Comparison of ENCODE assay signal across 11 cellular contexts in the genomic region with DNA sequence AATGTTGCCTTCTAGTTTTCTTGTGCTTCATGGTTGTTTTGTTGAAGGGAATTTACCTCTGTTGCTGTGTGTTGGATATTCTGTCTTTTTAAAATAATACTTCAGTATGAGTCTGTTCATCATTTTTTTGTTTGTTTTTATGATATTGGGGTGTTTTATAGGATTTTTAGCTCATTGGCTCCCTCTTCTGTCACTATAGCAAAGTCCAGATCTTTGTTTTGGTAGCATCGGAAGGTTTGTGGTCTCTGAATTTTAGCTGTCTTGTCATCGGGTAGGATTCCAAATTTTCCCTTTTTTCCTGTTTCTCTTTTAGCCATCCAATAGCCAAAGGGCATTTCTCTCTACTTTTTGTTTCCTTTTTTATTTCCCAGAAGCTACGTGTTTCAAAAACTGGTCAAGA.
DNase-seq lines count a peak whose midpoint lies in the region; ATAC-seq and TF ChIP-seq lines count a peak whose summit lies in the region.
"Had no signal": no experiment of that assay in that cellular context is flagged by ENCODE, and none has a peak within 500 bp of the region (broad histone marks: within the 10 kb centered on the region; RNA-seq: fewer than 3 reads in every experiment).

No MANE protein-coding gene starts in this region.

- no peaks in the 10 kb centered on the region for H4K20me1 ChIP-seq in smooth muscle cell (ENCODE audit: low read depth)

- peak overlapping the region; percentile 6 for H3K27ac Mint-ChIP-seq in activated naive CD4-positive, alpha-beta T cell treated with anti-CD3 and anti-CD28 coated beads, Interleukin-2, amount 50 U/mL, for 24 hours
- no peak overlapping the region for H3K27ac Mint-ChIP-seq in activated naive CD4-positive, alpha-beta T cell treated with anti-CD3 and anti-CD28 coated beads, Interleukin-2, amount 50 U/mL, for 72 hours
- H3K27ac Mint-ChIP-seq in activated T-helper 17 cell treated with anti-CD3 and anti-CD28 coated beads, Interleukin-2, amount 50 U/mL, for 72 hours, result no peak overlapping the region
- H3K27ac Mint-ChIP-seq: activated naive CD8-positive, alpha-beta T cell treated with anti-CD3 and anti-CD28 coated beads, Interleukin-2, amount 10 ng/mL, durations not matched to agents 7 days and 5 days; CD4-positive, alpha-beta memory T cell; IgD-negative memory B cell had no signal

- 67% methylated on average over 3 of the region's 3 CpGs for WGBS in smooth muscle cell (ENCODE audit: low lambda C conversion rate)

- H3K4me3 ChIP-seq in choroid plexus epithelial cell (ENCODE audit: low read depth, low read length) (no peak overlapping the region), smooth muscle cell (no peak overlapping the region)

- no peak overlapping the region for H3K9ac ChIP-seq in smooth muscle cell (ENCODE audit: low read depth)

- no peak overlapping the region for H2AFZ ChIP-seq in smooth muscle cell (ENCODE audit: low read depth)

- H3K36me3 Mint-ChIP-seq in activated naive CD4-positive, alpha-beta T cell treated with anti-CD3 and anti-CD28 coated beads, Interleukin-2, amount 50 U/mL, for 24 hours, result peaks cover 61% of the 10 kb centered on the region
- peaks cover 47 to 56% of the 10 kb centered on the region in 2 donors for H3K36me3 Mint-ChIP-seq in activated naive CD4-positive, alpha-beta T cell treated with anti-CD3 and anti-CD28 coated beads, Interleukin-2, amount 50 U/mL, for 72 hours
- H3K36me3 Mint-ChIP-seq in activated T-helper 17 cell treated with anti-CD3 and anti-CD28 coated beads, Interleukin-2, amount 50 U/mL, for 72 hours (ENCODE audit: low read depth), result peaks cover 63% of the 10 kb centered on the region

- no peak for DNase-seq in activated naive CD4-positive, alpha-beta T cell treated with anti-CD3 and anti-CD28 coated beads, Interleukin-2, amount 50 U/mL, for 72 hours (ENCODE audit: low spot score in 2 of 2)
- DNase-seq in NCI-H69 (lab: John Stamatoyannopoulos, UW), result peak; percentile 25
- DNase-seq in choroid plexus epithelial cell (ENCODE audit: low read depth), result peak; percentile 56
- no peak for DNase-seq in smooth muscle cell (lab: John Stamatoyannopoulos, UW; ENCODE audit: unreplicated experiment)
- DNase-seq: activated naive CD8-positive, alpha-beta T cell treated with anti-CD3 and anti-CD28 coated beads, Interleukin-2, amount 10 ng/mL, durations not matched to agents 7 days and 5 days; CD4-positive, alpha-beta memory T cell had no signal

- H3K4me1 ChIP-seq in smooth muscle cell (ENCODE audit: low read depth), result no peaks in the 10 kb centered on the region

- H3K4me1 Mint-ChIP-seq in activated naive CD4-positive, alpha-beta T cell treated with anti-CD3 and anti-CD28 coated beads, Interleukin-2, amount 50 U/mL, for 24 hours, result peaks cover 16% of the 10 kb centered on the region
- peaks cover 4% of the 10 kb centered on the region for H3K4me1 Mint-ChIP-seq in activated T-helper 17 cell treated with anti-CD3 and anti-CD28 coated beads, Interleukin-2, amount 50 U/mL, for 72 hours
- H3K4me1 Mint-ChIP-seq: activated naive CD8-positive, alpha-beta T cell treated with anti-CD3 and anti-CD28 coated beads, Interleukin-2, amount 10 ng/mL, durations not matched to agents 7 days and 5 days had no signal

- peaks cover 20% of the 10 kb centered on the region for H3K9me3 Mint-ChIP-seq in activated naive CD4-positive, alpha-beta T cell treated with anti-CD3 and anti-CD28 coated beads, Interleukin-2, amount 50 U/mL, for 24 hours
- peaks cover 26 to 33% of the 10 kb centered on the region in 2 donors for H3K9me3 Mint-ChIP-seq in activated naive CD4-positive, alpha-beta T cell treated with anti-CD3 and anti-CD28 coated beads, Interleukin-2, amount 50 U/mL, for 72 hours
- peaks cover 21% of the 10 kb centered on the region for H3K9me3 Mint-ChIP-seq in activated T-helper 17 cell treated with anti-CD3 and anti-CD28 coated beads, Interleukin-2, amount 50 U/mL, for 72 hours

- peaks cover 5% of the 10 kb centered on the region for H3K79me2 ChIP-seq in smooth muscle cell (ENCODE audit: low read depth)

- H3K36me3 ChIP-seq in smooth muscle cell (ENCODE audit: low read depth), result peaks cover 4% of the 10 kb centered on the region

- TF ChIP-seq CTCF in choroid plexus epithelial cell (conservative IDR thresholded peaks at IDR 0.05; ENCODE audit: low read depth, low read length) (peak; percentile 67), smooth muscle cell (IDR thresholded peaks at IDR 0.05; ENCODE audit: borderline replicate concordance, insufficient read depth, poor library complexity, severe bottlenecking) (peak; percentile 52)

- H3K9me3 ChIP-seq in smooth muscle cell (replicated peaks; ENCODE audit: low read depth), result no peaks in the 10 kb centered on the region

- H3K27ac ChIP-seq in smooth muscle cell (ENCODE audit: low read depth), result no peak overlapping the region

- H3F3A ChIP-seq in smooth muscle cell (ENCODE audit: low read depth), result no peaks in the 10 kb centered on the region

- no peak for ATAC-seq in activated naive CD4-positive, alpha-beta T cell treated with anti-CD3 and anti-CD28 coated beads, Interleukin-2, amount 50 U/mL, for 72 hours
- no peak for ATAC-seq in HG03159 (IDR thresholded peaks at IDR 0.05; ENCODE audit: unreplicated experiment)
- no peak for ATAC-seq in GM21360 (IDR thresholded peaks at IDR 0.05; ENCODE audit: unreplicated experiment)
- no peak for ATAC-seq in activated T-helper 17 cell treated with anti-CD3 and anti-CD28 coated beads, Interleukin-2, amount 50 U/mL, for 72 hours (replicated peaks)

- H3K4me2 ChIP-seq in smooth muscle cell, result no peak overlapping the region

- no peaks in the 10 kb centered on the region for H3K27me3 ChIP-seq in smooth muscle cell (ENCODE audit: low read depth)

- H3K4me3 Mint-ChIP-seq in activated naive CD4-positive, alpha-beta T cell treated with anti-CD3 and anti-CD28 coated beads, Interleukin-2, amount 50 U/mL, for 24 hours, result no peak overlapping the region
- H3K4me3 Mint-ChIP-seq in activated T-helper 17 cell treated with anti-CD3 and anti-CD28 coated beads, Interleukin-2, amount 50 U/mL, for 72 hours, result no peak overlapping the region
- H3K4me3 Mint-ChIP-seq: activated naive CD8-positive, alpha-beta T cell treated with anti-CD3 and anti-CD28 coated beads, Interleukin-2, amount 10 ng/mL, durations not matched to agents 7 days and 5 days; CD4-positive, alpha-beta memory T cell had no signal

- no peaks in the 10 kb centered on the region for H3K27me3 Mint-ChIP-seq in activated naive CD4-positive, alpha-beta T cell treated with anti-CD3 and anti-CD28 coated beads, Interleukin-2, amount 50 U/mL, for 24 hours
- no peaks in the 10 kb centered on the region for H3K27me3 Mint-ChIP-seq in activated T-helper 17 cell treated with anti-CD3 and anti-CD28 coated beads, Interleukin-2, amount 50 U/mL, for 72 hours
- H3K27me3 Mint-ChIP-seq: activated naive CD8-positive, alpha-beta T cell treated with anti-CD3 and anti-CD28 coated beads, Interleukin-2, amount 10 ng/mL, durations not matched to agents 7 days and 5 days; CD4-positive, alpha-beta memory T cell; IgD-negative memory B cell had no signal

Comparison
In these comparisons a context has a peak if more than half of its experiments do, and no peak if none do; other contexts are left out.
1. DNase-seq: peak in NCI-H69 (single experiment) and choroid plexus epithelial cell (single experiment); none in activated naive CD4-positive, alpha-beta T cell treated with anti-CD3 and anti-CD28 coated beads, Interleukin-2, amount 50 U/mL, for 72 hours (0 of 2) and smooth muscle cell (single experiment).